Comparison of ENCODE assay signal across 20 cellular contexts in genomic region chr5:65821966-65822365, GRCh38.
DNase-seq lines count a peak whose midpoint lies in the region; ATAC-seq and TF ChIP-seq lines count a peak whose summit lies in the region.
"Had no signal": no experiment of that assay in that cellular context is flagged by ENCODE, and none has a peak within 500 bp of the region (broad histone marks: within the 10 kb centered on the region; RNA-seq: fewer than 3 reads in every experiment).

No MANE protein-coding gene starts in this region.

- H3K4me2 ChIP-seq in mammary epithelial cell (ENCODE audit: insufficient read depth, low read depth, low read length): no peak overlapping the region
- H3K4me2 ChIP-seq: BLaER1 had no signal

- ATAC-seq in HG03432 (IDR thresholded peaks at IDR 0.05; ENCODE audit: unreplicated experiment) (peak; percentile 31), GM21367 (IDR thresholded peaks at IDR 0.05; ENCODE audit: unreplicated experiment) (no peak)
- ATAC-seq: activated CD4-positive, alpha-beta T cell treated with anti-CD3 and anti-CD28 coated beads for 36 hours; heart left ventricle had no signal

- dilution Hi-C loops in mammary epithelial cell (cut with HindIII; ENCODE audit: low sequenced_read_pairs): no loop called here

- no peak for DNase-seq in MCF 10A (ENCODE audit: unreplicated experiment)
- no peak for DNase-seq in mammary epithelial cell
- DNase-seq in caudate nucleus (lab: John Stamatoyannopoulos, UW): no peak
- DNase-seq in endothelial cell (ENCODE audit: low spot score): no peak
- DNase-seq in GM19238 (ENCODE audit: insufficient read length, low spot score): no peak
- no peak for DNase-seq in adrenal gland
- DNase-seq: activated CD4-positive, alpha-beta T cell treated with anti-CD3 and anti-CD28 coated beads for 36 hours; GM23248; heart left ventricle; naive B cell; NCI-H187 treated with DMSO at 0.1 percent for 48 hours; NCI-H345; NK-92 treated with Interleukin-12 subunit alpha and Interleukin-12 subunit beta, amount 100 ng/mL, for 24 hours; stimulated activated CD4-positive, alpha-beta T cell treated with anti-CD3 and anti-CD28 coated beads, Interleukin-2, amount 100 ng/mL, for 24 hours; trophoblast cell had no signal

- no peak for TF ChIP-seq CTCF in MCF 10A (IDR thresholded peaks at IDR 0.05; ENCODE audit: unreplicated experiment)
- no peak for TF ChIP-seq CTCF in mammary epithelial cell (conservative IDR thresholded peaks at IDR 0.05 in 1 of 2, IDR thresholded peaks at IDR 0.05 in 1 of 2; ENCODE audit: extremely low read depth in 1 of 2, insufficient read depth in 1 of 2, low read depth in 1 of 2, low read length in 2 of 2)
- TF ChIP-seq CTCF in endothelial cell (IDR thresholded peaks at IDR 0.05; ENCODE audit: unreplicated experiment): no peak
- TF ChIP-seq CTCF in adrenal gland (IDR thresholded peaks at IDR 0.05): no peak

- POLR2A ChIA-PET in MCF 10A (lab: Yijun Ruan, JAX): interaction anchor here (0.8 kb wide), 1 partner anchor 10 kb away, joined by 3 read pairs; no protein-coding TSS in a partner anchor

- H3K79me2 ChIP-seq in mammary epithelial cell (ENCODE audit: insufficient read depth, low read length): no peaks in the 10 kb centered on the region

- in situ Hi-C loops in mammary epithelial cell (cut with MboI; ENCODE audit: low sequenced_read_pairs in 2 of 2): no loop called here

- H3K4me3 ChIP-seq in mammary epithelial cell (replicated peaks in 1 of 3; ENCODE audit: insufficient read depth in 1 of 3, low read depth in 2 of 3, low read length in 3 of 3) (no peak overlapping the region), adrenal gland (no peak overlapping the region)
- H3K4me3 ChIP-seq: BLaER1, GM23248, heart left ventricle had no signal

- H3K9me3 ChIP-seq in mammary epithelial cell (replicated peaks; ENCODE audit: insufficient read depth, low read length) (no peaks in the 10 kb centered on the region), adrenal gland (replicated peaks in 1 of 3) (no peaks in the 10 kb centered on the region)
- H3K9me3 ChIP-seq: BLaER1, heart left ventricle had no signal

- no peaks in the 10 kb centered on the region for H3K27me3 ChIP-seq in mammary epithelial cell (ENCODE audit: insufficient read depth, low read length)
- H3K27me3 ChIP-seq in adrenal gland: no peaks in the 10 kb centered on the region
- H3K27me3 ChIP-seq: BLaER1, heart left ventricle had no signal

- H2AFZ ChIP-seq in mammary epithelial cell (ENCODE audit: low read depth, low read length): no peak overlapping the region
- H2AFZ ChIP-seq: GM23248 had no signal

- H3K27me3 Mint-ChIP-seq in MCF 10A (ENCODE audit: insufficient read depth, unreplicated experiment) (no peaks in the 10 kb centered on the region), endothelial cell (ENCODE audit: unreplicated experiment) (peaks cover 1% of the 10 kb centered on the region)
- H3K27me3 Mint-ChIP-seq: activated CD4-positive, alpha-beta T cell treated with anti-CD3 and anti-CD28 coated beads for 36 hours; activated naive CD8-positive, alpha-beta T cell; naive B cell; stimulated activated naive CD8-positive, alpha-beta T cell treated with anti-CD3 and anti-CD28 coated beads, Interleukin-15, Interleukin-2, amounts not matched to agents 100 ng/mL and 50 ng/mL, for 24 hours had no signal

- BruUV-seq in MCF 10A (replicated peaks; lab: Mats Ljungman, UMichigan) (no TSS peak), mammary epithelial cell (replicated peaks; lab: Mats Ljungman, UMichigan) (no TSS peak)

- H3K27ac ChIP-seq in mammary epithelial cell (ENCODE audit: insufficient read depth, low read depth, low read length): no peak overlapping the region
- H3K27ac ChIP-seq in caudate nucleus (ENCODE audit: low read depth, low read length): peak overlapping the region; percentile 33
- H3K27ac ChIP-seq in adrenal gland: no peak overlapping the region
- H3K27ac ChIP-seq: BLaER1, GM23248, heart left ventricle had no signal

- H3K36me3 ChIP-seq in mammary epithelial cell (ENCODE audit: insufficient read depth, low read length) (no peaks in the 10 kb centered on the region), adrenal gland (replicated peaks in 1 of 2) (no peaks in the 10 kb centered on the region)

- no peak overlapping the region for H3K9ac ChIP-seq in mammary epithelial cell (ENCODE audit: insufficient read depth, low read length)
- H3K9ac ChIP-seq: BLaER1, GM23248 had no signal

- no peaks in the 10 kb centered on the region for H3K9me3 Mint-ChIP-seq in MCF 10A (ENCODE audit: unreplicated experiment)
- H3K9me3 Mint-ChIP-seq in endothelial cell (ENCODE audit: unreplicated experiment): no peaks in the 10 kb centered on the region
- H3K9me3 Mint-ChIP-seq: naive B cell; stimulated activated naive CD8-positive, alpha-beta T cell treated with anti-CD3 and anti-CD28 coated beads, Interleukin-15, Interleukin-2, amounts not matched to agents 100 ng/mL and 50 ng/mL, for 24 hours had no signal

- 91% methylated on average over 4 of the region's 4 CpGs for WGBS in mammary epithelial cell (ENCODE audit: low coverage, missing lambda C conversion rate)
- 80 to 86% (median 85%) methylated on average over 4 of the region's 4 CpGs for WGBS in adrenal gland, 4 donors

- TF ChIP-seq POLR2A in adrenal gland (IDR thresholded peaks at IDR 0.05): no peak

- intact Hi-C loops in MCF 10A (cut with micrococcal nuclease): no loop called here
- intact Hi-C loops in mammary epithelial cell (cut with micrococcal nuclease): no loop called here
- intact Hi-C loops in adrenal gland (cut with DNase I): no loop called here

- peaks cover 7% of the 10 kb centered on the region for H3K4me1 ChIP-seq in mammary epithelial cell (ENCODE audit: insufficient read depth, low read length)
- no peaks in the 10 kb centered on the region for H3K4me1 ChIP-seq in adrenal gland (replicated peaks in 1 of 2)

- H3K4me1 Mint-ChIP-seq in MCF 10A (ENCODE audit: insufficient read depth, unreplicated experiment) (peaks cover 9% of the 10 kb centered on the region), endothelial cell (ENCODE audit: unreplicated experiment) (peaks cover 12% of the 10 kb centered on the region)

- H3K27ac Mint-ChIP-seq in MCF 10A (ENCODE audit: low read depth, unreplicated experiment) (peak overlapping the region; percentile 54), endothelial cell (ENCODE audit: unreplicated experiment) (no peak overlapping the region)
- H3K27ac Mint-ChIP-seq: activated CD4-positive, alpha-beta T cell treated with anti-CD3 and anti-CD28 coated beads for 36 hours; activated naive CD8-positive, alpha-beta T cell; stimulated activated naive CD8-positive, alpha-beta T cell treated with anti-CD3 and anti-CD28 coated beads, Interleukin-15, Interleukin-2, amounts not matched to agents 100 ng/mL and 50 ng/mL, for 24 hours had no signal

- H4K20me1 ChIP-seq in mammary epithelial cell (ENCODE audit: insufficient read depth, low read length): no peaks in the 10 kb centered on the region
- H4K20me1 ChIP-seq: BLaER1 had no signal

- H3K36me3 Mint-ChIP-seq in MCF 10A (ENCODE audit: insufficient read depth, unreplicated experiment) (peaks cover 13% of the 10 kb centered on the region), endothelial cell (ENCODE audit: low read depth, unreplicated experiment) (peaks cover 7% of the 10 kb centered on the region)

- CTCF ChIA-PET in MCF 10A (lab: Yijun Ruan, JAX) (interaction anchor here (0.6 kb wide), 1 partner anchor 843 kb away, joined by 3 read pairs; no protein-coding TSS in a partner anchor), mammary epithelial cell (lab: Charles Lee; ENCODE audit: low non-redundant PET) (no interaction called here)

- H3K4me3 Mint-ChIP-seq in MCF 10A (ENCODE audit: unreplicated experiment) (no peak overlapping the region), endothelial cell (ENCODE audit: unreplicated experiment) (no peak overlapping the region)
- H3K4me3 Mint-ChIP-seq: activated CD4-positive, alpha-beta T cell treated with anti-CD3 and anti-CD28 coated beads for 36 hours; activated naive CD8-positive, alpha-beta T cell; naive B cell; stimulated activated naive CD8-positive, alpha-beta T cell treated with anti-CD3 and anti-CD28 coated beads, Interleukin-15, Interleukin-2, amounts not matched to agents 100 ng/mL and 50 ng/mL, for 24 hours had no signal
